Comparison of ENCODE assay signal across 2 cellular contexts in genomic region chr13:107296804-107297203, GRCh38.
TF ChIP-seq lines count a peak whose summit lies in the region.

No MANE protein-coding gene starts in this region.

TF ChIP-seq in SK-N-SH, 30 proteins besides CTCF, POLR2A, EP300 and RAD21:
- TF ChIP-seq RCOR1 (IDR thresholded peaks at IDR 0.05; ENCODE audit: low read length) (no peak), USF2 (IDR thresholded peaks at IDR 0.05; ENCODE audit: borderline replicate concordance, low read depth, low read length) (no peak), RXRA (IDR thresholded peaks at IDR 0.05; ENCODE audit: borderline replicate concordance, low read depth) (no peak), GATA2 (CRISPR knock-in tag; IDR thresholded peaks at IDR 0.05) (no peak), SIN3A (IDR thresholded peaks at IDR 0.05; ENCODE audit: borderline replicate concordance, low read depth, low read length) (no peak), MEF2A (IDR thresholded peaks at IDR 0.05; ENCODE audit: borderline replicate concordance, low read depth) (no peak), JUND (IDR thresholded peaks at IDR 0.05) (peak; percentile 54), IRF3 (IDR thresholded peaks at IDR 0.05; ENCODE audit: low read depth, low read length) (no peak), POLR2AphosphoS5 (IDR thresholded peaks at IDR 0.05; ENCODE audit: low read depth, low read length) (no peak), EZH2phosphoT487 (IDR thresholded peaks at IDR 0.05; ENCODE audit: borderline replicate concordance, low read depth) (no peak), PBX3 (IDR thresholded peaks at IDR 0.05) (peak; percentile 82), NFIC (IDR thresholded peaks at IDR 0.05; ENCODE audit: borderline replicate concordance) (no peak), MXI1 (IDR thresholded peaks at IDR 0.05; ENCODE audit: low read depth, low read length) (no peak), NRF1 (IDR thresholded peaks at IDR 0.05; ENCODE audit: low read depth, low read length) (no peak), FOSL2 (IDR thresholded peaks at IDR 0.05; ENCODE audit: borderline replicate concordance, low read depth) (peak; percentile 60; the same call in 1 of the 2 replicates), CHD2 (IDR thresholded peaks at IDR 0.05; ENCODE audit: low read length, partially characterized antibody) (no peak), TEAD4 (IDR thresholded peaks at IDR 0.05; ENCODE audit: borderline replicate concordance, insufficient read depth) (no peak), SMC3 (IDR thresholded peaks at IDR 0.05; ENCODE audit: low read depth, low read length) (no peak), TAF1 (IDR thresholded peaks at IDR 0.05; ENCODE audit: borderline replicate concordance, low read depth, low read length) (no peak), RFX5 (IDR thresholded peaks at IDR 0.05; ENCODE audit: low read length) (no peak), ELF1 (IDR thresholded peaks at IDR 0.05) (no peak), FOXJ3 (CRISPR knock-in tag; IDR thresholded peaks at IDR 0.05) (no peak), USF1 (IDR thresholded peaks at IDR 0.05; ENCODE audit: borderline replicate concordance, low read depth) (no peak), MAX (IDR thresholded peaks at IDR 0.05; ENCODE audit: low read depth) (no peak), TCF12 (IDR thresholded peaks at IDR 0.05) (peak; percentile 39; the same call in 1 of the 2 replicates)

TF ChIP-seq in endothelial cell of umbilical vein, 7 proteins besides CTCF, POLR2A, EP300 and RAD21:
- TF ChIP-seq MAX (IDR thresholded peaks at IDR 0.05; ENCODE audit: insufficient read depth, insufficient read length): no peak
- peak; percentile 37 for TF ChIP-seq FOS (IDR thresholded peaks at IDR 0.05; ENCODE audit: borderline replicate concordance, insufficient read depth, low read length)
TF ChIP-seq in endothelial cell of umbilical vein: peak in this region for 1.
